Comparison of ENCODE assay signal across 8 cellular contexts in the genomic region with DNA sequence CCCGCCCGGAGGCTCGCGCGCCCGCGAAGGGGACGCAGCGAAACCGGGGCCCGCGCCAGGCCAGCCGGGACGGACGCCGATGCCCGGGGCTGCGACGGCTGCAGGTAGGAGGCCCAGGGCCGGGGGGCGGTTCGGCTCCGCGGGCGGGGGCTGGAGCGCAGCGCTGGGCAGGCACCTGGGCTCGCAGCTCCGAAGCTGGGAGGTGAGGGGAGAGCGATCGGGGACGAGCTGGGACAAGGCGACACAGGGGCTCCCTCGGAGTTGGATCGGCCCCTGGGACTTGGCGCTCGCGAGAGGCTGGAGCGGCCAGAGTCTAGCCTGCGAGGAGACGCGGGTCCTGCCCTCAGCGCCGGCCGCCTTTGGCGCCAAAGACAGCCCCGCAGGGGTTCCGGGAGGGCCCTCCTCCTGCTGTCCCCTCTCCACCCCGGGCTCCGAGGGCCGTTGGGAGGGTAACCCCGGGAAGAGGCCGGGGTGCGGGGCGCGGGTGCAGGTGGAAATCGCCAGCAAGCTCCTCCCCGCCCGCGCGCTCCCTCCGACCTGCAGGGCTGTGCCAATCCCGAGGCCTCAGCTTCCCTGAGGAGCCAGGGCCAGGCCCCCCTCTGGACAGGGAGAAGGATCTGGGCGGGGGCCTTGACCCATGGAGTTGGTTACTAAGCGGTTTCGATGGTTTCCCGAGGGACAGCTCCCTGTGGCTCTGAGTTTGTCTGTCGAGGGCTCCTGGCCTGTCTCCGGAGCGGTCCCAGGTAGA. TPM values are rescaled to one million over a fixed set of nuclear protein-coding genes. Genes with fewer than 3 reads are reported as not detected.
A peak's percentile ranks its signal among the peaks of the same experiment; 100 is the strongest.
DNase-seq lines count a peak whose midpoint lies in the region; ATAC-seq and TF ChIP-seq lines count a peak whose summit lies in the region.

No MANE protein-coding gene starts in this region.

- no peak for TF ChIP-seq CTCF in NB4 (IDR thresholded peaks at IDR 0.05; ENCODE audit: low read depth, low read length)
- no peak for TF ChIP-seq CTCF in epithelial cell of proximal tubule (conservative IDR thresholded peaks at IDR 0.05; ENCODE audit: low read depth, low read length)
- TF ChIP-seq CTCF in GM10266 (IDR thresholded peaks at IDR 0.05; ENCODE audit: control insufficient read depth, insufficient read depth, low read depth, missing control alignments) = no peak

- no peak for DNase-seq in activated CD4-positive, alpha-beta T cell treated with anti-CD3 and anti-CD28 coated beads, Interleukin-2, amount 10 ng/mL, durations not matched to agents 7 days and 5 days
- DNase-seq in activated CD4-positive, alpha-beta T cell treated with anti-CD3 and anti-CD28 coated beads for 1 hour = no peak
- DNase-seq in NB4 (ENCODE audit: low read depth) = peak; percentile 29
- DNase-seq in epithelial cell of proximal tubule (ENCODE audit: low read depth) = no peak
- no peak for DNase-seq in stimulated activated effector memory CD8-positive, alpha-beta T cell treated with anti-CD3 and anti-CD28 coated beads, Interleukin-12 subunit alpha, Interleukin-12 subunit beta, amount 100 ng/mL, for 72 hours (ENCODE audit: low spot score in 2 of 2)
- DNase-seq in AG08396 (ENCODE audit: low spot score) = no peak
- no peak for DNase-seq in activated CD4-positive, alpha-beta T cell treated with anti-CD3 and anti-CD28 coated beads for 48 hours
- DNase-seq in GM10266 (ENCODE audit: extremely low spot score) = no peak

- H3K36me3 Mint-ChIP-seq in activated CD4-positive, alpha-beta T cell treated with anti-CD3 and anti-CD28 coated beads, Interleukin-2, amount 10 ng/mL, durations not matched to agents 7 days and 5 days (ENCODE audit: low read depth) = no peaks in the 10 kb centered on the region
- H3K36me3 Mint-ChIP-seq in stimulated activated effector memory CD8-positive, alpha-beta T cell treated with anti-CD3 and anti-CD28 coated beads, Interleukin-12 subunit alpha, Interleukin-12 subunit beta, amount 100 ng/mL, for 72 hours = peaks cover 1% of the 10 kb centered on the region

- CTCF ChIA-PET in activated CD4-positive, alpha-beta T cell treated with anti-CD3 and anti-CD28 coated beads, Interleukin-2, amount 10 ng/mL, durations not matched to agents 7 days and 5 days (lab: Charles Lee) = no interaction called here

- H3K27me3 Mint-ChIP-seq in activated CD4-positive, alpha-beta T cell treated with anti-CD3 and anti-CD28 coated beads, Interleukin-2, amount 10 ng/mL, durations not matched to agents 7 days and 5 days = peaks cover 48% of the 10 kb centered on the region

- no peaks in the 10 kb centered on the region for H3K9me3 Mint-ChIP-seq in activated CD4-positive, alpha-beta T cell treated with anti-CD3 and anti-CD28 coated beads, Interleukin-2, amount 10 ng/mL, durations not matched to agents 7 days and 5 days
- no peaks in the 10 kb centered on the region for H3K9me3 Mint-ChIP-seq in stimulated activated effector memory CD8-positive, alpha-beta T cell treated with anti-CD3 and anti-CD28 coated beads, Interleukin-12 subunit alpha, Interleukin-12 subunit beta, amount 100 ng/mL, for 72 hours

- peaks cover 22% of the 10 kb centered on the region for H3K4me1 Mint-ChIP-seq in activated CD4-positive, alpha-beta T cell treated with anti-CD3 and anti-CD28 coated beads, Interleukin-2, amount 10 ng/mL, durations not matched to agents 7 days and 5 days
- H3K4me1 Mint-ChIP-seq in stimulated activated effector memory CD8-positive, alpha-beta T cell treated with anti-CD3 and anti-CD28 coated beads, Interleukin-12 subunit alpha, Interleukin-12 subunit beta, amount 100 ng/mL, for 72 hours = peaks cover 33% of the 10 kb centered on the region

- H3K27ac Mint-ChIP-seq in activated CD4-positive, alpha-beta T cell treated with anti-CD3 and anti-CD28 coated beads, Interleukin-2, amount 10 ng/mL, durations not matched to agents 7 days and 5 days = no peak overlapping the region
- no peak overlapping the region for H3K27ac Mint-ChIP-seq in stimulated activated effector memory CD8-positive, alpha-beta T cell treated with anti-CD3 and anti-CD28 coated beads, Interleukin-12 subunit alpha, Interleukin-12 subunit beta, amount 100 ng/mL, for 72 hours

- H3K4me3 ChIP-seq in NB4 (ENCODE audit: low read depth, low read length) (no peak overlapping the region), epithelial cell of proximal tubule (ENCODE audit: low read depth, low read length) (peak overlapping the region; percentile 35)

- ATAC-seq in stimulated activated effector memory CD8-positive, alpha-beta T cell treated with anti-CD3 and anti-CD28 coated beads, Interleukin-12 subunit alpha, Interleukin-12 subunit beta, amount 100 ng/mL, for 72 hours = no peak

- TF ChIP-seq POLR2A in NB4 (IDR thresholded peaks at IDR 0.05; ENCODE audit: extremely low read depth, insufficient read length) = no peak

- POLR2A ChIA-PET in activated CD4-positive, alpha-beta T cell treated with anti-CD3 and anti-CD28 coated beads, Interleukin-2, amount 10 ng/mL, durations not matched to agents 7 days and 5 days (lab: Charles Lee) = no interaction called here

- H3K4me3 Mint-ChIP-seq in activated CD4-positive, alpha-beta T cell treated with anti-CD3 and anti-CD28 coated beads, Interleukin-2, amount 10 ng/mL, durations not matched to agents 7 days and 5 days = peak overlapping the region; percentile 34
- peak overlapping the region; percentile 47 for H3K4me3 Mint-ChIP-seq in stimulated activated effector memory CD8-positive, alpha-beta T cell treated with anti-CD3 and anti-CD28 coated beads, Interleukin-12 subunit alpha, Interleukin-12 subunit beta, amount 100 ng/mL, for 72 hours

RNA-seq across cellular contexts. Expression of a gene that starts 0.4 kb away (rescaled TPM):
- 1 to 10 TPM; 2.0 to 2.5 TPM for total RNA-seq in activated CD4-positive, alpha-beta T cell treated with anti-CD3 and anti-CD28 coated beads, Interleukin-2, amount 10 ng/mL, durations not matched to agents 7 days and 5 days
- total RNA-seq in epithelial cell of proximal tubule = not detected in 2 replicates

RNA-seq across cellular contexts. Expression of a gene that starts 2.8 kb away (rescaled TPM):
- total RNA-seq in activated CD4-positive, alpha-beta T cell treated with anti-CD3 and anti-CD28 coated beads, Interleukin-2, amount 10 ng/mL, durations not matched to agents 7 days and 5 days = 10 to 100 TPM; 32.6 to 34.8 TPM
- 17.0 and 26.3 TPM in 2 replicates for total RNA-seq in epithelial cell of proximal tubule

RNA-seq across cellular contexts. Expression of a gene that starts 27.9 kb away (rescaled TPM):
- 10 to 100 TPM; 13.6 to 14.7 TPM for total RNA-seq in activated CD4-positive, alpha-beta T cell treated with anti-CD3 and anti-CD28 coated beads, Interleukin-2, amount 10 ng/mL, durations not matched to agents 7 days and 5 days
- 8.1 and 12.4 TPM in 2 replicates for total RNA-seq in epithelial cell of proximal tubule

RNA-seq across cellular contexts. Expression of a gene that starts 41.4 kb away (rescaled TPM):
- total RNA-seq in activated CD4-positive, alpha-beta T cell treated with anti-CD3 and anti-CD28 coated beads, Interleukin-2, amount 10 ng/mL, durations not matched to agents 7 days and 5 days = 10 to 100 TPM; 20.7 to 26.6 TPM
- total RNA-seq in epithelial cell of proximal tubule = 5.1 and 33.3 TPM in 2 replicates
